11 cellular contexts compared by ENCODE assay signal in genomic region chr2:18311413-18311812, GRCh38.
A peak's percentile ranks its signal among the peaks of the same experiment; 100 is the strongest.
DNase-seq lines count a peak whose midpoint lies in the region; ATAC-seq and TF ChIP-seq lines count a peak whose summit lies in the region.
"Had no signal": no experiment of that assay in that cellular context is flagged by ENCODE, and none has a peak within 500 bp of the region (broad histone marks: within the 10 kb centered on the region; RNA-seq: fewer than 3 reads in every experiment).

No MANE protein-coding gene starts in this region.

- H3K4me3 Mint-ChIP-seq in activated CD8-positive, alpha-beta T cell treated with anti-CD3 and anti-CD28 coated beads, Interleukin-2, amount 10 ng/mL, durations not matched to agents 7 days and 5 days, result no peak overlapping the region
- H3K4me3 Mint-ChIP-seq: CD4-positive, alpha-beta memory T cell had no signal

- H3K4me3 ChIP-seq in adipocyte (ENCODE audit: low read length) (no peak overlapping the region), lung (no peak overlapping the region), esophagus squamous epithelium (no peak overlapping the region)

- TF ChIP-seq CTCF in lung (IDR thresholded peaks at IDR 0.05; ENCODE audit: control extremely low read depth, extremely low read depth) (no peak), esophagus squamous epithelium (IDR thresholded peaks at IDR 0.05) (no peak)

- H3K27ac Mint-ChIP-seq in activated CD8-positive, alpha-beta T cell treated with anti-CD3 and anti-CD28 coated beads, Interleukin-2, amount 10 ng/mL, durations not matched to agents 7 days and 5 days, result no peak overlapping the region
- H3K27ac Mint-ChIP-seq: CD4-positive, alpha-beta memory T cell had no signal

- peak; percentile 29 for ATAC-seq in lung (ENCODE audit: insufficient read depth, low FRiP score)
- ATAC-seq in activated CD8-positive, alpha-beta T cell treated with anti-CD3 and anti-CD28 coated beads, Interleukin-2, amount 10 ng/mL, durations not matched to agents 7 days and 5 days, result no peak

- no peaks in the 10 kb centered on the region for H3K36me3 Mint-ChIP-seq in activated CD8-positive, alpha-beta T cell treated with anti-CD3 and anti-CD28 coated beads, Interleukin-2, amount 10 ng/mL, durations not matched to agents 7 days and 5 days (ENCODE audit: low read depth)
- H3K36me3 Mint-ChIP-seq: CD4-positive, alpha-beta memory T cell had no signal

- WGBS in lung, 2 donors, result 40 to 61% methylated on average over 3 of the region's 3 CpGs
- 48 to 51% methylated on average over 3 of the region's 3 CpGs for WGBS in esophagus squamous epithelium, 2 donors

- H3K4me1 Mint-ChIP-seq in activated CD8-positive, alpha-beta T cell treated with anti-CD3 and anti-CD28 coated beads, Interleukin-2, amount 10 ng/mL, durations not matched to agents 7 days and 5 days (ENCODE audit: low read depth), result peaks cover 3% of the 10 kb centered on the region

- POLR2A ChIA-PET in activated CD8-positive, alpha-beta T cell treated with anti-CD3 and anti-CD28 coated beads, Interleukin-2, amount 10 ng/mL, durations not matched to agents 7 days and 5 days (lab: Charles Lee), result no interaction called here

- DNase-seq in AG20443 (ENCODE audit: low spot score) (peak; percentile 70), NCI-H1417 (lab: John Stamatoyannopoulos, UW) (peak in 2 of 3 experiments; percentile 49 to 85), adipocyte (ENCODE audit: low read depth) (peak; percentile 54), lung (ENCODE audit: low spot score) (no peak), inferior parietal cortex (ENCODE audit: extremely low spot score) (no peak), esophagus squamous epithelium (lab: John Stamatoyannopoulos, UW) (no peak), SK-N-DZ (ENCODE audit: low spot score) (no peak)
- no peak for DNase-seq in activated CD8-positive, alpha-beta T cell treated with anti-CD3 and anti-CD28 coated beads, Interleukin-2, amount 10 ng/mL, durations not matched to agents 7 days and 5 days
- DNase-seq: CD4-positive, alpha-beta memory T cell; NCI-H187; posterior cingulate gyrus had no signal

- H3K9me3 Mint-ChIP-seq in activated CD8-positive, alpha-beta T cell treated with anti-CD3 and anti-CD28 coated beads, Interleukin-2, amount 10 ng/mL, durations not matched to agents 7 days and 5 days (ENCODE audit: insufficient read depth), result no peaks in the 10 kb centered on the region

- intact Hi-C loops in esophagus squamous epithelium (cut with DNase I), result no loop called here

- no peak overlapping the region for H3K9ac ChIP-seq in adipocyte (ENCODE audit: low read length)

- H3K27me3 Mint-ChIP-seq in activated CD8-positive, alpha-beta T cell treated with anti-CD3 and anti-CD28 coated beads, Interleukin-2, amount 10 ng/mL, durations not matched to agents 7 days and 5 days (ENCODE audit: low read depth), result no peaks in the 10 kb centered on the region

- no peak for TF ChIP-seq POLR2A in esophagus squamous epithelium (IDR thresholded peaks at IDR 0.05)

- no peak overlapping the region for H3K27ac ChIP-seq in lung (ENCODE audit: low read depth in 1 of 2, low read length in 1 of 2)
- no peak overlapping the region for H3K27ac ChIP-seq in esophagus squamous epithelium

- H3K4me1 ChIP-seq in adipocyte (ENCODE audit: control insufficient read depth, insufficient read depth, low read length) (no peaks in the 10 kb centered on the region), lung (ENCODE audit: control insufficient read depth in 2 of 2, insufficient read depth in 2 of 2, low read length in 2 of 2) (no peaks in the 10 kb centered on the region), esophagus squamous epithelium (peaks cover 0 to 9% (median 0%) of the 10 kb centered on the region in 3 donors)

- H3K27me3 ChIP-seq in adipocyte (replicated peaks; ENCODE audit: control insufficient read depth, insufficient read depth, low read length), result no peaks in the 10 kb centered on the region
- no peaks in the 10 kb centered on the region for H3K27me3 ChIP-seq in lung (ENCODE audit: control insufficient read depth, insufficient read depth)
- no peaks in the 10 kb centered on the region for H3K27me3 ChIP-seq in esophagus squamous epithelium

- CTCF ChIA-PET in activated CD8-positive, alpha-beta T cell treated with anti-CD3 and anti-CD28 coated beads, Interleukin-2, amount 10 ng/mL, durations not matched to agents 7 days and 5 days (lab: Charles Lee), result no interaction called here

- no peaks in the 10 kb centered on the region for H3K9me3 ChIP-seq in adipocyte (ENCODE audit: control insufficient read depth, low read length)
- no peaks in the 10 kb centered on the region for H3K9me3 ChIP-seq in lung (ENCODE audit: control insufficient read depth in 2 of 2, insufficient read depth in 1 of 2, low read length in 1 of 2)
- H3K9me3 ChIP-seq in esophagus squamous epithelium, result no peaks in the 10 kb centered on the region

- H3K36me3 ChIP-seq in adipocyte (ENCODE audit: control insufficient read depth, insufficient read depth, low read length, severe bottlenecking), result no peaks in the 10 kb centered on the region
- H3K36me3 ChIP-seq in lung (ENCODE audit: control insufficient read depth in 2 of 2, insufficient read depth in 2 of 2, low read length in 2 of 2), result no peaks in the 10 kb centered on the region
- no peaks in the 10 kb centered on the region for H3K36me3 ChIP-seq in esophagus squamous epithelium

Comparison
In these comparisons a context has a peak if more than half of its experiments do, and no peak if none do; other contexts are left out.
1. DNase-seq: peak in AG20443 (single experiment), NCI-H1417 (2 of 3) and adipocyte (single experiment); none in lung (single experiment), inferior parietal cortex (single experiment), activated CD8-positive, alpha-beta T cell treated with anti-CD3 and anti-CD28 coated beads, Interleukin-2, amount 10 ng/mL, durations not matched to agents 7 days and 5 days (single experiment), esophagus squamous epithelium (single experiment) and SK-N-DZ (single experiment).